1 cellular context compared by ENCODE assay signal in the genomic region with DNA sequence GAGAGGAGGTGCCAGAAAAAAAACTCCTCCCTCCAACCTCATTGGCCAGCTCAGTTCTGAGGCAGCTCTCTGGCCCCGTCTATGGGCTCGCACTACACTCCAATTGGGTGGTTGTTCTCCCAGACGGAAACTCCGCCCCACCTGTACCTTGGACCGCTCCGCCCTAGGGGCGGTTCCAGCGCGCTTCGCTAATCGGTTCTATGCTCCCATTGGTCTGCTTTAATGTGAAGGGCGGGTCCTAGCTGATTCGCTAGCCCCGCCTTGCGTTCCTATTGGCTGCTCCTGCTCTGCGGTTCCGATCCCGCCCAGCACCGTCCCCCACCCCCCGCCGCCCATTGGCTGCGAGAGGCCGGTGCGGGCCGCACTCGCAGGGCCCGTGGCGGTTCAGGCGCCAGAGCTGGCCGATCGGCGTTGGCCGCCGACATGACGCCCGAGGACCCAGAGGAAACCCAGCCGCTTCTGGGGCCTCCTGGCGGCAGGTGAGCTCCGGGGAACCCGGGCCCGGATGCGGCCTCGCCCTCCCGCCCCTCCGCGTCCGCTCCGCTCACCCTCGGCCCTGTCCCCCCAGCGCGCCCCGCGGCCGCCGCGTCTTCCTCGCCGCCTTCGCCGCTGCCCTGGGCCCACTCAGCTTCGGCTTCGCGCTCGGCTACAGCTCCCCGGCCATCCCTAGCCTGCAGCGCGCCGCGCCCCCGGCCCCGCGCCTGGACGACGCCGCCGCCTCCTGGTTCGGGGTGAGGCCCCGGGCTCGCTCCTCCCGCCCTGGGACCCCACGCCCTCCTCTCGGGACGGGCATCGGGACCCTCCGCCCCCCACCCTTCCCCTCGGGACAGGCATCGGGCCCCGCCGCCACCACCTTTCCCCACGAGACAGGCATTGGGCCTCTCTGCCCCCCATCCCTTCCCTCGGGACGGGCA.
TF ChIP-seq lines count a peak whose summit lies in the region.

A gene with protein sequence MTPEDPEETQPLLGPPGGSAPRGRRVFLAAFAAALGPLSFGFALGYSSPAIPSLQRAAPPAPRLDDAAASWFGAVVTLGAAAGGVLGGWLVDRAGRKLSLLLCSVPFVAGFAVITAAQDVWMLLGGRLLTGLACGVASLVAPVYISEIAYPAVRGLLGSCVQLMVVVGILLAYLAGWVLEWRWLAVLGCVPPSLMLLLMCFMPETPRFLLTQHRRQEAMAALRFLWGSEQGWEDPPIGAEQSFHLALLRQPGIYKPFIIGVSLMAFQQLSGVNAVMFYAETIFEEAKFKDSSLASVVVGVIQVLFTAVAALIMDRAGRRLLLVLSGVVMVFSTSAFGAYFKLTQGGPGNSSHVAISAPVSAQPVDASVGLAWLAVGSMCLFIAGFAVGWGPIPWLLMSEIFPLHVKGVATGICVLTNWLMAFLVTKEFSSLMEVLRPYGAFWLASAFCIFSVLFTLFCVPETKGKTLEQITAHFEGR (plus strand): TSS at position 362 of the 914 bp plus-strand sequence. CDS start 62 bp downstream, at position 424.

TF ChIP-seq in HepG2, 621 proteins besides CTCF, POLR2A, EP300 and RAD21 (continued from another document and continues in another):
- TF ChIP-seq, protein P1, sequence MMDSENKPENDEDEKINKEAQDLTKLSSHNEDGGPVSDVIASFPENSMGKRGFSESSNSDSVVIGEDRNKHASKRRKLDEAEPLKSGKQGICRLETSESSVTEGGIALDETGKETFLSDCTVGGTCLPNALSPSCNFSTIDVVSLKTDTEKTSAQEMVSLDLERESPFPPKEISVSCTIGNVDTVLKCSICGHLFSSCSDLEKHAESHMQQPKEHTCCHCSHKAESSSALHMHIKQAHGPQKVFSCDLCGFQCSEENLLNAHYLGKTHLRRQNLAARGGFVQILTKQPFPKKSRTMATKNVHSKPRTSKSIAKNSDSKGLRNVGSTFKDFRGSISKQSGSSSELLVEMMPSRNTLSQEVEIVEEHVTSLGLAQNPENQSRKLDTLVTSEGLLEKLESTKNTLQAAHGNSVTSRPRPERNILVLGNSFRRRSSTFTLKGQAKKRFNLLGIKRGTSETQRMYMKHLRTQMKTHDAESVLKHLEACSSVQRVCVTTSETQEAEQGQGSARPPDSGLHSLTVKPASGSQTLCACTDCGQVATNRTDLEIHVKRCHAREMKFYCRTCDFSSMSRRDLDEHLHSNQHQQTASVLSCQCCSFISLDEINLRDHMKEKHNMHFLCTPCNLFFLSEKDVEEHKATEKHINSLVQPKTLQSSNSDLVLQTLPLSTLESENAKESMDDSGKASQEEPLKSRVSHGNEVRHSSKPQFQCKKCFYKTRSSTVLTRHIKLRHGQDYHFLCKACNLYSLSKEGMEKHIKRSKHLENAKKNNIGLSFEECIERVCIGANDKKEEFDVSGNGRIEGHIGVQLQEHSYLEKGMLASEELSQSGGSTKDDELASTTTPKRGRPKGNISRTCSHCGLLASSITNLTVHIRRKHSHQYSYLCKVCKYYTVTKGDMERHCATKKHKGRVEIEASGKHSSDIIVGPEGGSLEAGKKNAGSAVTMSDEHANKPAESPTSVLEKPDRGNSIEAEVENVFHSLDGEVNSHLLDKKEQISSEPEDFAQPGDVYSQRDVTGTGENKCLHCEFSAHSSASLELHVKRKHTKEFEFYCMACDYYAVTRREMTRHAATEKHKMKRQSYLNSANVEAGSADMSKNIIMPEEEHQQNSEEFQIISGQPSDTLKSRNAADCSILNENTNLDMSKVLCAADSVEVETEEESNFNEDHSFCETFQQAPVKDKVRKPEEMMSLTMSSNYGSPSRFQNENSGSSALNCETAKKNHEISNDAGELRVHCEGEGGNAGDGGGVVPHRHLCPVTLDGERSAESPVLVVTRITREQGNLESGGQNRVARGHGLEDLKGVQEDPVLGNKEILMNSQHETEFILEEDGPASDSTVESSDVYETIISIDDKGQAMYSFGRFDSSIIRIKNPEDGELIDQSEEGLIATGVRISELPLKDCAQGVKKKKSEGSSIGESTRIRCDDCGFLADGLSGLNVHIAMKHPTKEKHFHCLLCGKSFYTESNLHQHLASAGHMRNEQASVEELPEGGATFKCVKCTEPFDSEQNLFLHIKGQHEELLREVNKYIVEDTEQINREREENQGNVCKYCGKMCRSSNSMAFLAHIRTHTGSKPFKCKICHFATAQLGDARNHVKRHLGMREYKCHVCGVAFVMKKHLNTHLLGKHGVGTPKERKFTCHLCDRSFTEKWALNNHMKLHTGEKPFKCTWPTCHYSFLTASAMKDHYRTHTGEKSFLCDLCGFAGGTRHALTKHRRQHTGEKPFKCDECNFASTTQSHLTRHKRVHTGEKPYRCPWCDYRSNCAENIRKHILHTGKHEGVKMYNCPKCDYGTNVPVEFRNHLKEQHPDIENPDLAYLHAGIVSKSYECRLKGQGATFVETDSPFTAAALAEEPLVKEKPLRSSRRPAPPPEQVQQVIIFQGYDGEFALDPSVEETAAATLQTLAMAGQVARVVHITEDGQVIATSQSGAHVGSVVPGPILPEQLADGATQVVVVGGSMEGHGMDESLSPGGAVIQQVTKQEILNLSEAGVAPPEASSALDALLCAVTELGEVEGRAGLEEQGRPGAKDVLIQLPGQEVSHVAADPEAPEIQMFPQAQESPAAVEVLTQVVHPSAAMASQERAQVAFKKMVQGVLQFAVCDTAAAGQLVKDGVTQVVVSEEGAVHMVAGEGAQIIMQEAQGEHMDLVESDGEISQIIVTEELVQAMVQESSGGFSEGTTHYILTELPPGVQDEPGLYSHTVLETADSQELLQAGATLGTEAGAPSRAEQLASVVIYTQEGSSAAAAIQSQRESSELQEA (CRISPR knock-in tag; IDR thresholded peaks at IDR 0.05; ENCODE audit: not compliant biosample characterization), result no peak
- TF ChIP-seq, protein P2, sequence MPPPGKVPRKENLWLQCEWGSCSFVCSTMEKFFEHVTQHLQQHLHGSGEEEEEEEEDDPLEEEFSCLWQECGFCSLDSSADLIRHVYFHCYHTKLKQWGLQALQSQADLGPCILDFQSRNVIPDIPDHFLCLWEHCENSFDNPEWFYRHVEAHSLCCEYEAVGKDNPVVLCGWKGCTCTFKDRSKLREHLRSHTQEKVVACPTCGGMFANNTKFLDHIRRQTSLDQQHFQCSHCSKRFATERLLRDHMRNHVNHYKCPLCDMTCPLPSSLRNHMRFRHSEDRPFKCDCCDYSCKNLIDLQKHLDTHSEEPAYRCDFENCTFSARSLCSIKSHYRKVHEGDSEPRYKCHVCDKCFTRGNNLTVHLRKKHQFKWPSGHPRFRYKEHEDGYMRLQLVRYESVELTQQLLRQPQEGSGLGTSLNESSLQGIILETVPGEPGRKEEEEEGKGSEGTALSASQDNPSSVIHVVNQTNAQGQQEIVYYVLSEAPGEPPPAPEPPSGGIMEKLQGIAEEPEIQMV (CRISPR knock-in tag; IDR thresholded peaks at IDR 0.05; ENCODE audit: low read depth), result peak; percentile 90; the same call in 1 of the 2 replicates
- TF ChIP-seq ZSCAN29 (CRISPR knock-in tag; conservative IDR thresholded peaks at IDR 0.05) (no peak), JUND (CRISPR knock-in tag; IDR thresholded peaks at IDR 0.05) (0 out of 2 replicates have a peak, but pooled peaks have one; percentile 19), KLF11 (CRISPR knock-in tag; IDR thresholded peaks at IDR 0.05) (no peak), ZNF143 (CRISPR knock-in tag; IDR thresholded peaks at IDR 0.05) (peak; percentile 14; the same call in 1 of the 2 replicates), HNRNPH1 (optimal IDR thresholded peaks at IDR 0.05; ENCODE audit: low read depth, low read length) (no peak), ADNP (CRISPR knock-in tag; IDR thresholded peaks at IDR 0.05) (no peak), TCF7 (IDR thresholded peaks at IDR 0.05; ENCODE audit: low read depth) (no peak), ZNF841 (CRISPR knock-in tag; IDR thresholded peaks at IDR 0.05; ENCODE audit: borderline replicate concordance) (no peak), MTA3 (CRISPR knock-in tag; IDR thresholded peaks at IDR 0.05) (no peak), U2AF2 (IDR thresholded peaks at IDR 0.05; ENCODE audit: low read depth, low read length) (no peak), NFKBIZ (CRISPR knock-in tag; IDR thresholded peaks at IDR 0.05) (no peak), SOX13 (IDR thresholded peaks at IDR 0.05) (no peak), SOX13 (CRISPR knock-in tag; conservative IDR thresholded peaks at IDR 0.05 in 1 of 2, IDR thresholded peaks at IDR 0.05 in 1 of 2) (no peak; a peak in 1 of 4 replicates), ARID2 (CRISPR knock-in tag; IDR thresholded peaks at IDR 0.05; ENCODE audit: borderline replicate concordance) (no peak), SMAD3 (CRISPR knock-in tag; IDR thresholded peaks at IDR 0.05) (peak; percentile 2; the same call in 1 of the 2 replicates), PPARG (CRISPR knock-in tag; conservative IDR thresholded peaks at IDR 0.05) (no peak), SETDB1 (CRISPR knock-in tag; IDR thresholded peaks at IDR 0.05; ENCODE audit: borderline replicate concordance) (no peak), ZNF747 (CRISPR knock-in tag; IDR thresholded peaks at IDR 0.05; ENCODE audit: borderline replicate concordance) (0 out of 2 replicates have a peak, but pooled peaks have one; percentile 23), ZNF225 (CRISPR knock-in tag; IDR thresholded peaks at IDR 0.05) (no peak)
- TF ChIP-seq, protein P3, sequence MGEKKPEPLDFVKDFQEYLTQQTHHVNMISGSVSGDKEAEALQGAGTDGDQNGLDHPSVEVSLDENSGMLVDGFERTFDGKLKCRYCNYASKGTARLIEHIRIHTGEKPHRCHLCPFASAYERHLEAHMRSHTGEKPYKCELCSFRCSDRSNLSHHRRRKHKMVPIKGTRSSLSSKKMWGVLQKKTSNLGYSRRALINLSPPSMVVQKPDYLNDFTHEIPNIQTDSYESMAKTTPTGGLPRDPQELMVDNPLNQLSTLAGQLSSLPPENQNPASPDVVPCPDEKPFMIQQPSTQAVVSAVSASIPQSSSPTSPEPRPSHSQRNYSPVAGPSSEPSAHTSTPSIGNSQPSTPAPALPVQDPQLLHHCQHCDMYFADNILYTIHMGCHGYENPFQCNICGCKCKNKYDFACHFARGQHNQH (CRISPR knock-in tag; IDR thresholded peaks at IDR 0.05), result no peak
- TF ChIP-seq, protein P4, sequence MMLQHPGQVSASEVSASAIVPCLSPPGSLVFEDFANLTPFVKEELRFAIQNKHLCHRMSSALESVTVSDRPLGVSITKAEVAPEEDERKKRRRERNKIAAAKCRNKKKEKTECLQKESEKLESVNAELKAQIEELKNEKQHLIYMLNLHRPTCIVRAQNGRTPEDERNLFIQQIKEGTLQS (CRISPR knock-in tag; IDR thresholded peaks at IDR 0.05), result peak; percentile 45; the same call in 1 of the 2 replicates
- TF ChIP-seq, protein P5, sequence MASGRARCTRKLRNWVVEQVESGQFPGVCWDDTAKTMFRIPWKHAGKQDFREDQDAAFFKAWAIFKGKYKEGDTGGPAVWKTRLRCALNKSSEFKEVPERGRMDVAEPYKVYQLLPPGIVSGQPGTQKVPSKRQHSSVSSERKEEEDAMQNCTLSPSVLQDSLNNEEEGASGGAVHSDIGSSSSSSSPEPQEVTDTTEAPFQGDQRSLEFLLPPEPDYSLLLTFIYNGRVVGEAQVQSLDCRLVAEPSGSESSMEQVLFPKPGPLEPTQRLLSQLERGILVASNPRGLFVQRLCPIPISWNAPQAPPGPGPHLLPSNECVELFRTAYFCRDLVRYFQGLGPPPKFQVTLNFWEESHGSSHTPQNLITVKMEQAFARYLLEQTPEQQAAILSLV (CRISPR knock-in tag; IDR thresholded peaks at IDR 0.05; ENCODE audit: borderline replicate concordance), result no peak
- TF ChIP-seq, protein P6, sequence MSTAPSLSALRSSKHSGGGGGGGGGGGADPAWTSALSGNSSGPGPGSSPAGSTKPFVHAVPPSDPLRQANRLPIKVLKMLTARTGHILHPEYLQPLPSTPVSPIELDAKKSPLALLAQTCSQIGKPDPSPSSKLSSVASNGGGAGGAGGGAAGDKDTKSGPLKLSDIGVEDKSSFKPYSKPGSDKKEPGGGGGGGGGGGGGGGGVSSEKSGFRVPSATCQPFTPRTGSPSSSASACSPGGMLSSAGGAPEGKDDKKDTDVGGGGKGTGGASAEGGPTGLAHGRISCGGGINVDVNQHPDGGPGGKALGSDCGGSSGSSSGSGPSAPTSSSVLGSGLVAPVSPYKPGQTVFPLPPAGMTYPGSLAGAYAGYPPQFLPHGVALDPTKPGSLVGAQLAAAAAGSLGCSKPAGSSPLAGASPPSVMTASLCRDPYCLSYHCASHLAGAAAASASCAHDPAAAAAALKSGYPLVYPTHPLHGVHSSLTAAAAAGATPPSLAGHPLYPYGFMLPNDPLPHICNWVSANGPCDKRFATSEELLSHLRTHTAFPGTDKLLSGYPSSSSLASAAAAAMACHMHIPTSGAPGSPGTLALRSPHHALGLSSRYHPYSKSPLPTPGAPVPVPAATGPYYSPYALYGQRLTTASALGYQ (CRISPR knock-in tag; IDR thresholded peaks at IDR 0.05), result 0 out of 2 replicates have a peak, but pooled peaks have one; percentile 35
- TF ChIP-seq, protein P7, sequence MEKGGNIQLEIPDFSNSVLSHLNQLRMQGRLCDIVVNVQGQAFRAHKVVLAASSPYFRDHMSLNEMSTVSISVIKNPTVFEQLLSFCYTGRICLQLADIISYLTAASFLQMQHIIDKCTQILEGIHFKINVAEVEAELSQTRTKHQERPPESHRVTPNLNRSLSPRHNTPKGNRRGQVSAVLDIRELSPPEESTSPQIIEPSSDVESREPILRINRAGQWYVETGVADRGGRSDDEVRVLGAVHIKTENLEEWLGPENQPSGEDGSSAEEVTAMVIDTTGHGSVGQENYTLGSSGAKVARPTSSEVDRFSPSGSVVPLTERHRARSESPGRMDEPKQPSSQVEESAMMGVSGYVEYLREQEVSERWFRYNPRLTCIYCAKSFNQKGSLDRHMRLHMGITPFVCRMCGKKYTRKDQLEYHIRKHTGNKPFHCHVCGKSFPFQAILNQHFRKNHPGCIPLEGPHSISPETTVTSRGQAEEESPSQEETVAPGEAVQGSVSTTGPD (CRISPR knock-in tag; IDR thresholded peaks at IDR 0.05), result no peak
- TF ChIP-seq, protein P8, sequence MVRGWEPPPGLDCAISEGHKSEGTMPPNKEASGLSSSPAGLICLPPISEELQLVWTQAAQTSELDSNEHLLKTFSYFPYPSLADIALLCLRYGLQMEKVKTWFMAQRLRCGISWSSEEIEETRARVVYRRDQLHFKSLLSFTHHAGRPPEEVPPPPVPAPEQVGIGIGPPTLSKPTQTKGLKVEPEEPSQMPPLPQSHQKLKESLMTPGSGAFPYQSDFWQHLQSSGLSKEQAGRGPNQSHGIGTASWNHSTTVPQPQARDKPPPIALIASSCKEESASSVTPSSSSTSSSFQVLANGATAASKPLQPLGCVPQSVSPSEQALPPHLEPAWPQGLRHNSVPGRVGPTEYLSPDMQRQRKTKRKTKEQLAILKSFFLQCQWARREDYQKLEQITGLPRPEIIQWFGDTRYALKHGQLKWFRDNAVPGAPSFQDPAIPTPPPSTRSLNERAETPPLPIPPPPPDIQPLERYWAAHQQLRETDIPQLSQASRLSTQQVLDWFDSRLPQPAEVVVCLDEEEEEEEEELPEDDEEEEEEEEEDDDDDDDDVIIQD (CRISPR knock-in tag; IDR thresholded peaks at IDR 0.05; ENCODE audit: low read depth), result peak; percentile 68; the same call in 1 of the 2 replicates
